In genomic region chr6:163228041-163228440, GRCh38 we compare ENCODE assay signal across 35 cellular contexts.
DNase-seq lines count a peak whose midpoint lies in the region; TF ChIP-seq lines count a peak whose summit lies in the region.
"Had no signal": no experiment of that assay in that cellular context is flagged by ENCODE, and none has a peak within 500 bp of the region (broad histone marks: within the 10 kb centered on the region; RNA-seq: fewer than 3 reads in every experiment).

No MANE protein-coding gene starts in this region.

- H3K27ac ChIP-seq in cardiac muscle cell (peak overlapping the region; percentile 39), left ventricle myocardium inferior (replicated peaks) (no peak overlapping the region), esophagus muscularis mucosa (replicated peaks in 1 of 4) (no peak overlapping the region), mesendoderm (ENCODE audit: low read depth, low read length) (no peak overlapping the region), ovary (no peak overlapping the region)
- H3K27ac ChIP-seq: 22Rv1; A549; BLaER1; BLaER1 treated with 17β-estradiol and CSF1 and Interleukin-3, amounts not matched to agents 10 nM and 100 nM; C4-2B had no signal

- H3K23ac ChIP-seq in mesendoderm (ENCODE audit: low read length) = no peak overlapping the region

- no peaks in the 10 kb centered on the region for H3K27me3 ChIP-seq in cardiac muscle cell
- no peaks in the 10 kb centered on the region for H3K27me3 ChIP-seq in left ventricle myocardium inferior (ENCODE audit: low read depth)
- no peaks in the 10 kb centered on the region for H3K27me3 ChIP-seq in esophagus muscularis mucosa
- no peaks in the 10 kb centered on the region for H3K27me3 ChIP-seq in mesendoderm (ENCODE audit: insufficient read depth, low read length, poor library complexity)
- no peaks in the 10 kb centered on the region for H3K27me3 ChIP-seq in ovary
- H3K27me3 ChIP-seq: BE2C; BLaER1; BLaER1 treated with 17β-estradiol and CSF1 and Interleukin-3, amounts not matched to agents 10 nM and 100 nM had no signal

- H3K18ac ChIP-seq in mesendoderm (ENCODE audit: low read length) = no peak overlapping the region

- H3K36me3 ChIP-seq in cardiac muscle cell = no peaks in the 10 kb centered on the region
- no peaks in the 10 kb centered on the region for H3K36me3 ChIP-seq in left ventricle myocardium inferior
- H3K36me3 ChIP-seq in esophagus muscularis mucosa = no peaks in the 10 kb centered on the region
- no peaks in the 10 kb centered on the region for H3K36me3 ChIP-seq in mesendoderm (ENCODE audit: control insufficient read depth, insufficient read depth, low read length)
- no peaks in the 10 kb centered on the region for H3K36me3 ChIP-seq in ovary
- H3K36me3 ChIP-seq: BE2C; BLaER1; BLaER1 treated with 17β-estradiol and CSF1 and Interleukin-3, amounts not matched to agents 10 nM and 100 nM had no signal

- no peak overlapping the region for H3K9ac ChIP-seq in mesendoderm (ENCODE audit: low read length)
- H3K9ac ChIP-seq: BLaER1; BLaER1 treated with 17β-estradiol and CSF1 and Interleukin-3, amounts not matched to agents 10 nM and 100 nM had no signal

- no peak for TF ChIP-seq POLR2A in esophagus muscularis mucosa (IDR thresholded peaks at IDR 0.05; ENCODE audit: low read depth)
- no peak for TF ChIP-seq POLR2A in ovary (IDR thresholded peaks at IDR 0.05)

- H3K56ac ChIP-seq in mesendoderm (ENCODE audit: low read length) = no peak overlapping the region

- no peak overlapping the region for H4K5ac ChIP-seq in mesendoderm (ENCODE audit: low read length)

- H3K4me3 ChIP-seq in cardiac muscle cell (no peak overlapping the region), left ventricle myocardium inferior (no peak overlapping the region), esophagus muscularis mucosa (no peak overlapping the region), mesendoderm (ENCODE audit: low read length) (no peak overlapping the region), ovary (no peak overlapping the region)
- H3K4me3 ChIP-seq: A549; BLaER1; BLaER1 treated with 17β-estradiol and CSF1 and Interleukin-3, amounts not matched to agents 10 nM and 100 nM had no signal

- H2BK15ac ChIP-seq in mesendoderm (replicated peaks; ENCODE audit: low read depth) = no peak overlapping the region

- H3K79me2 ChIP-seq in mesendoderm (ENCODE audit: control insufficient read depth, insufficient read depth, low read length) = no peaks in the 10 kb centered on the region

- no peak overlapping the region for H4K8ac ChIP-seq in mesendoderm (ENCODE audit: low read depth, low read length)

- H3K4me1 ChIP-seq in cardiac muscle cell (ENCODE audit: low read depth) (peaks cover 20% of the 10 kb centered on the region), left ventricle myocardium inferior (no peaks in the 10 kb centered on the region), esophagus muscularis mucosa (no peaks in the 10 kb centered on the region), mesendoderm (ENCODE audit: control insufficient read depth, low read depth, low read length) (no peaks in the 10 kb centered on the region), ovary (ENCODE audit: insufficient read depth) (no peaks in the 10 kb centered on the region)
- H3K4me1 ChIP-seq: A549; BE2C; BLaER1; BLaER1 treated with 17β-estradiol and CSF1 and Interleukin-3, amounts not matched to agents 10 nM and 100 nM; Caco-2 had no signal

- H3K9me3 ChIP-seq in cardiac muscle cell (ENCODE audit: low read depth) = no peaks in the 10 kb centered on the region
- H3K9me3 ChIP-seq in left ventricle myocardium inferior (replicated peaks) = peaks cover 13% of the 10 kb centered on the region
- peaks cover 0 to 4% (median 0%) of the 10 kb centered on the region in 4 donors for H3K9me3 ChIP-seq in esophagus muscularis mucosa
- H3K9me3 ChIP-seq in ovary = no peaks in the 10 kb centered on the region
- H3K9me3 ChIP-seq: A549, BE2C, Caco-2 had no signal

- H2BK5ac ChIP-seq in mesendoderm (ENCODE audit: low read length) = no peak overlapping the region

- TF ChIP-seq EP300 in esophagus muscularis mucosa (IDR thresholded peaks at IDR 0.05) (no peak), ovary (IDR thresholded peaks at IDR 0.05) (no peak)

- H3K9me3 Mint-ChIP-seq in type B pancreatic cell = no peaks in the 10 kb centered on the region

- no peaks in the 10 kb centered on the region for H3K36me3 Mint-ChIP-seq in type B pancreatic cell
- H3K36me3 Mint-ChIP-seq: CD14-positive monocyte; CD4-positive, alpha-beta memory T cell; CD4-positive, CD25-positive, alpha-beta regulatory T cell; CD8-positive, alpha-beta memory T cell; CD8-positive, alpha-beta T cell had no signal

- WGBS in esophagus muscularis mucosa = 100% methylated on average over 1 of the region's 1 CpG
- WGBS in mesendoderm (ENCODE audit: extremely low coverage, insufficient coverage, low lambda C conversion rate) = no CpG with 5 or more reads among the region's 1 CpG
- WGBS in ovary, 3 donors = 90 to 95% (median 91%) methylated on average over 1 of the region's 1 CpG

- H3K4me2 ChIP-seq in mesendoderm (ENCODE audit: low read length) = no peak overlapping the region
- H3K4me2 ChIP-seq: A549; BLaER1; BLaER1 treated with 17β-estradiol and CSF1 and Interleukin-3, amounts not matched to agents 10 nM and 100 nM had no signal

- no peak for TF ChIP-seq CTCF in cardiac muscle cell (IDR thresholded peaks at IDR 0.05; ENCODE audit: low read depth, low read length)
- no peak for TF ChIP-seq CTCF in left ventricle myocardium inferior (IDR thresholded peaks at IDR 0.05; ENCODE audit: borderline replicate concordance)
- no peak for TF ChIP-seq CTCF in esophagus muscularis mucosa (IDR thresholded peaks at IDR 0.05)
- TF ChIP-seq CTCF in ovary (IDR thresholded peaks at IDR 0.05) = no peak
- TF ChIP-seq CTCF in type B pancreatic cell (conservative IDR thresholded peaks at IDR 0.05) = no peak

- H3K27me3 Mint-ChIP-seq in type B pancreatic cell = no peaks in the 10 kb centered on the region
- H3K27me3 Mint-ChIP-seq: CD4-positive, alpha-beta T cell had no signal

- no peak overlapping the region for H3K27ac Mint-ChIP-seq in type B pancreatic cell
- H3K27ac Mint-ChIP-seq: B cell; CD14-positive monocyte; CD4-positive, alpha-beta T cell; CD4-positive, CD25-positive, alpha-beta regulatory T cell; CD8-positive, alpha-beta T cell had no signal

- H3K79me1 ChIP-seq in mesendoderm (ENCODE audit: low read length) = no peaks in the 10 kb centered on the region

- no peak overlapping the region for H2BK120ac ChIP-seq in mesendoderm (ENCODE audit: low read depth, low read length)

- intact Hi-C loops in left ventricle myocardium inferior (cut with micrococcal nuclease) (no loop called here), esophagus muscularis mucosa (cut with DNase I) (no loop called here), ovary (cut with DNase I) (no loop called here)

- H3K4me1 Mint-ChIP-seq in type B pancreatic cell (ENCODE audit: unreplicated experiment) = peaks cover 5% of the 10 kb centered on the region
- H3K4me1 Mint-ChIP-seq: B cell; CD14-positive monocyte; CD4-positive, alpha-beta memory T cell; CD4-positive, CD25-positive, alpha-beta regulatory T cell; CD8-positive, alpha-beta memory T cell had no signal

- DNase-seq in cardiac muscle cell (ENCODE audit: low read depth in 1 of 2, low spot score in 1 of 2) (peak in 1 of 2 donors; percentile 46), left ventricle myocardium inferior (no peak), epidermal melanocyte (ENCODE audit: insufficient read length, low spot score) (peak; percentile 64), esophagus muscularis mucosa (ENCODE audit: extremely low spot score) (peak; percentile 42), foreskin melanocyte (peak; percentile 65), mesendoderm (no peak), ovary (no peak), type B pancreatic cell (ENCODE audit: extremely low spot score, unreplicated experiment) (no peak)
- DNase-seq: 8988T; ACHN; AML-193; BE2C; C1 segment of cervical spinal cord; Caco-2; Calu3; CD4-positive, alpha-beta memory T cell; CD4-positive, alpha-beta T cell; CD4-positive, CD25-positive, alpha-beta regulatory T cell; CD8-positive, alpha-beta memory T cell; CD8-positive, alpha-beta T cell; COR-L47; DMS 273 treated with DMSO at 0.1 percent for 48 hours; DMS153; DMS53; DMS79; DMS79 treated with DMSO at 0.1 percent for 48 hours; DND-41; EL had no signal

- no peak overlapping the region for H3K4ac ChIP-seq in mesendoderm (ENCODE audit: low read depth, low read length)

- H3K4me3 Mint-ChIP-seq in type B pancreatic cell = no peak overlapping the region
- H3K4me3 Mint-ChIP-seq: B cell; CD14-positive monocyte; CD4-positive, alpha-beta memory T cell; CD4-positive, alpha-beta T cell; CD4-positive, CD25-positive, alpha-beta regulatory T cell; CD8-positive, alpha-beta memory T cell; CD8-positive, alpha-beta T cell had no signal

- H2AK5ac ChIP-seq in mesendoderm (ENCODE audit: low read length) = no peak overlapping the region

Comparison
In these comparisons a context has a peak if more than half of its experiments do, and no peak if none do; other contexts are left out.
1. DNase-seq: peak in epidermal melanocyte (single experiment), esophagus muscularis mucosa (single experiment) and foreskin melanocyte (single experiment); none in left ventricle myocardium inferior (single experiment), mesendoderm (single experiment), ovary (0 of 5) and type B pancreatic cell (single experiment).